ENCODE assay signal across 8 cellular contexts in genomic region chr16:4538386-4539235, GRCh38.
DNase-seq lines count a peak whose midpoint lies in the region; ATAC-seq and TF ChIP-seq lines count a peak whose summit lies in the region.

TSS of gene CDIP1 (minus strand) at chr16:4538773. CDS start at chr16:4514130, 24,643 bp downstream.

- H3K27me3 ChIP-seq in layer of hippocampus (ENCODE audit: control insufficient read depth, insufficient read depth, low read length), result no peaks in the 10 kb centered on the region

- H3K27ac ChIP-seq in coronary artery, result peak within 1 kb of the TSS; percentile 90 to 92
- peak within 1 kb of the TSS; percentile 99 for H3K27ac ChIP-seq in layer of hippocampus (ENCODE audit: low read depth, low read length)

- TF ChIP-seq CTCF in coronary artery (IDR thresholded peaks at IDR 0.05), result no peak

- ATAC-seq in GM19035 (IDR thresholded peaks at IDR 0.05; ENCODE audit: unreplicated experiment) (peak; percentile 73), HG03378 (IDR thresholded peaks at IDR 0.05; ENCODE audit: unreplicated experiment) (peak; percentile 59)

- peak within 1 kb of the TSS; percentile 92 for H3K4me3 ChIP-seq in coronary artery

- DNase-seq in AG08395 (ENCODE audit: low spot score) (peak; percentile 95), NCI-H524 (lab: John Stamatoyannopoulos, UW) (peak; percentile 93 to 97), coronary artery (ENCODE audit: low spot score) (peak; percentile 98)
- DNase-seq in activated CD4-positive, alpha-beta T cell treated with anti-CD3 and anti-CD28 coated beads, Interleukin-2, amount 50 U/mL, for 1 hour, result peak; percentile 94
- peak; percentile 94 to 97 (median 96) for DNase-seq in stimulated activated CD4-positive, alpha-beta T cell treated with anti-CD3 and anti-CD28 coated beads, Interleukin-1b, Interleukin-23, amount 100 ng/mL, for 24 hours (ENCODE audit: low read depth in 4 of 4, low spot score in 1 of 4)

Comparison
In these comparisons a context has a peak if more than half of its experiments do, and no peak if none do; other contexts are left out.
1. Peak in every context shown above with its lines: DNase-seq, ATAC-seq, H3K4me3 ChIP-seq and H3K27ac ChIP-seq.